ENCODE assay signal across 18 cellular contexts in genomic region chr14:101624579-101624978, GRCh38.
DNase-seq lines count a peak whose midpoint lies in the region; TF ChIP-seq lines count a peak whose summit lies in the region.
"Had no signal": no experiment of that assay in that cellular context is flagged by ENCODE, and none has a peak within 500 bp of the region (broad histone marks: within the 10 kb centered on the region; RNA-seq: fewer than 3 reads in every experiment).

No MANE protein-coding gene starts in this region.

- POLR2A ChIA-PET in OCI-LY7 (lab: Charles Lee): no interaction called here

- H3K36me3 ChIP-seq in left ventricle myocardium inferior: no peaks in the 10 kb centered on the region
- H3K36me3 ChIP-seq in OCI-LY7 (ENCODE audit: insufficient read depth, low read length): no peaks in the 10 kb centered on the region
- H3K36me3 ChIP-seq: BE2C, Peyer's patch had no signal

- intact Hi-C loops in left ventricle myocardium inferior (cut with micrococcal nuclease) (no loop called here), OCI-LY7 (cut with micrococcal nuclease; ENCODE audit: unreplicated experiment) (no loop called here)

- no peaks in the 10 kb centered on the region for H3K27me3 ChIP-seq in left ventricle myocardium inferior (ENCODE audit: low read depth)
- H3K27me3 ChIP-seq: BE2C, Peyer's patch had no signal

- no peaks in the 10 kb centered on the region for H3K36me3 Mint-ChIP-seq in activated T-cell treated with anti-CD3 and anti-CD28 coated beads, Interleukin-2, amount 50 U/mL, for 24 hours (ENCODE audit: low read depth)
- no peaks in the 10 kb centered on the region for H3K36me3 Mint-ChIP-seq in neural crest cell (ENCODE audit: low read depth)
- no peaks in the 10 kb centered on the region for H3K36me3 Mint-ChIP-seq in type B pancreatic cell

- H3K79me2 ChIP-seq in OCI-LY7 (ENCODE audit: insufficient read depth, low read depth, low read length): no peaks in the 10 kb centered on the region

- no peak overlapping the region for H3K27ac ChIP-seq in left ventricle myocardium inferior (replicated peaks)
- no peak overlapping the region for H3K27ac ChIP-seq in OCI-LY7 (ENCODE audit: low read depth, low read length, poor library complexity, severe bottlenecking)
- H3K27ac ChIP-seq: 22Rv1, Peyer's patch had no signal

- H3K9me2 ChIP-seq in OCI-LY7 (ENCODE audit: insufficient read depth, low read length): no peaks in the 10 kb centered on the region

- H3K4me1 ChIP-seq in left ventricle myocardium inferior (peaks cover 14% of the 10 kb centered on the region), OCI-LY7 (ENCODE audit: insufficient read depth, low read length, poor library complexity, severe bottlenecking) (peaks cover 10% of the 10 kb centered on the region)
- H3K4me1 ChIP-seq: BE2C had no signal

- H3K27me3 Mint-ChIP-seq in activated T-cell treated with anti-CD3 and anti-CD28 coated beads, Interleukin-2, amount 50 U/mL, for 24 hours: peaks cover 4% of the 10 kb centered on the region
- H3K27me3 Mint-ChIP-seq in neural crest cell (ENCODE audit: low read depth) (no peaks in the 10 kb centered on the region), type B pancreatic cell (peaks cover 8% of the 10 kb centered on the region)
- H3K27me3 Mint-ChIP-seq: CD4-positive, alpha-beta T cell had no signal

- DNase-seq in activated T-cell treated with anti-CD3 and anti-CD28 coated beads, Interleukin-2, amount 50 U/mL, for 1 hour: peak; percentile 10
- no peak for DNase-seq in activated T-cell treated with anti-CD3 and anti-CD28 coated beads, Interleukin-2, amount 50 U/mL, for 24 hours
- peak; percentile 4 for DNase-seq in fibroblast of pulmonary artery (ENCODE audit: low read depth)
- no peak for DNase-seq in neural crest cell (ENCODE audit: low read depth, low spot score)
- no peak for DNase-seq in type B pancreatic cell (ENCODE audit: extremely low spot score, unreplicated experiment)
- DNase-seq in left ventricle myocardium inferior: no peak
- no peak for DNase-seq in nucleus accumbens (lab: John Stamatoyannopoulos, UW)
- DNase-seq in OCI-LY7 (ENCODE audit: low spot score): no peak
- DNase-seq: BE2C; Calu3; CD4-positive, alpha-beta T cell; DMS53; KG1; NCI-H1436; NCI-H2029 treated with DMSO at 0.1 percent for 48 hours; NCI-H510A; Peyer's patch had no signal

- H3K4me2 ChIP-seq in OCI-LY7 (ENCODE audit: low read length): no peak overlapping the region

- no peaks in the 10 kb centered on the region for H3K9me3 Mint-ChIP-seq in activated T-cell treated with anti-CD3 and anti-CD28 coated beads, Interleukin-2, amount 50 U/mL, for 24 hours
- H3K9me3 Mint-ChIP-seq in neural crest cell: no peaks in the 10 kb centered on the region
- H3K9me3 Mint-ChIP-seq in type B pancreatic cell: no peaks in the 10 kb centered on the region
- H3K9me3 Mint-ChIP-seq: CD4-positive, alpha-beta T cell had no signal

- no peaks in the 10 kb centered on the region for H4K20me1 ChIP-seq in OCI-LY7 (ENCODE audit: insufficient read depth, low read length)

- BruUV-seq in OCI-LY7 (replicated peaks; lab: Mats Ljungman, UMichigan): no TSS peak

- H3K4me1 Mint-ChIP-seq in activated T-cell treated with anti-CD3 and anti-CD28 coated beads, Interleukin-2, amount 50 U/mL, for 24 hours (ENCODE audit: low read depth): peaks cover 3% of the 10 kb centered on the region
- peaks cover 37% of the 10 kb centered on the region for H3K4me1 Mint-ChIP-seq in neural crest cell
- peaks cover 20% of the 10 kb centered on the region for H3K4me1 Mint-ChIP-seq in type B pancreatic cell (ENCODE audit: unreplicated experiment)

- H3K9me3 ChIP-seq in left ventricle myocardium inferior (replicated peaks) (no peaks in the 10 kb centered on the region), OCI-LY7 (ENCODE audit: low read length) (no peaks in the 10 kb centered on the region)
- H3K9me3 ChIP-seq: BE2C, Peyer's patch had no signal

- CTCF ChIA-PET in OCI-LY7 (lab: Charles Lee; ENCODE audit: unreplicated experiment): no interaction called here

- H3K4me3 ChIP-seq in fibroblast of pulmonary artery (replicated peaks; ENCODE audit: low read depth, low read length) (no peak overlapping the region), left ventricle myocardium inferior (no peak overlapping the region), OCI-LY7 (ENCODE audit: low read depth, low read length, poor library complexity, severe bottlenecking) (no peak overlapping the region)
- H3K4me3 ChIP-seq: Peyer's patch had no signal

- H3K4me3 Mint-ChIP-seq in activated T-cell treated with anti-CD3 and anti-CD28 coated beads, Interleukin-2, amount 50 U/mL, for 24 hours: no peak overlapping the region
- H3K4me3 Mint-ChIP-seq in neural crest cell (no peak overlapping the region), type B pancreatic cell (no peak overlapping the region)
- H3K4me3 Mint-ChIP-seq: CD4-positive, alpha-beta T cell had no signal

- TF ChIP-seq CTCF in fibroblast of pulmonary artery (IDR thresholded peaks at IDR 0.05; ENCODE audit: low read length, missing control alignments) (no peak), neural crest cell (conservative IDR thresholded peaks at IDR 0.05) (no peak), type B pancreatic cell (conservative IDR thresholded peaks at IDR 0.05) (no peak), left ventricle myocardium inferior (IDR thresholded peaks at IDR 0.05; ENCODE audit: borderline replicate concordance) (no peak), OCI-LY7 (conservative IDR thresholded peaks at IDR 0.05; ENCODE audit: low read length) (no peak)

- H3K27ac Mint-ChIP-seq in activated T-cell treated with anti-CD3 and anti-CD28 coated beads, Interleukin-2, amount 50 U/mL, for 24 hours: no peak overlapping the region
- peak overlapping the region; percentile 57 for H3K27ac Mint-ChIP-seq in neural crest cell (ENCODE audit: unreplicated experiment)
- H3K27ac Mint-ChIP-seq in type B pancreatic cell: peak overlapping the region; percentile 75
- H3K27ac Mint-ChIP-seq: CD4-positive, alpha-beta T cell had no signal

- no peak overlapping the region for H2AFZ ChIP-seq in OCI-LY7 (ENCODE audit: low read length)

Comparison
In these comparisons a context has a peak if more than half of its experiments do, and no peak if none do; other contexts are left out.
1. DNase-seq: peak in activated T-cell treated with anti-CD3 and anti-CD28 coated beads, Interleukin-2, amount 50 U/mL, for 1 hour (single experiment) and fibroblast of pulmonary artery (single experiment); none in activated T-cell treated with anti-CD3 and anti-CD28 coated beads, Interleukin-2, amount 50 U/mL, for 24 hours (single experiment), neural crest cell (single experiment), type B pancreatic cell (single experiment), left ventricle myocardium inferior (single experiment), nucleus accumbens (0 of 56) and OCI-LY7 (single experiment).